ENCODE assay signal across 23 cellular contexts in genomic region chr2:195461010-195461409, GRCh38.
DNase-seq lines count a peak whose midpoint lies in the region; ATAC-seq lines count a peak whose summit lies in the region.
"Had no signal": no experiment of that assay in that cellular context is flagged by ENCODE, and none has a peak within 500 bp of the region (broad histone marks: within the 10 kb centered on the region; RNA-seq: fewer than 3 reads in every experiment).

No MANE protein-coding gene starts in this region.

- peak; percentile 51 for ATAC-seq in GM18511 (IDR thresholded peaks at IDR 0.05; ENCODE audit: unreplicated experiment)
- peak; percentile 39 for ATAC-seq in GM18868 (IDR thresholded peaks at IDR 0.05; ENCODE audit: unreplicated experiment)
- ATAC-seq in HG03571 (IDR thresholded peaks at IDR 0.05; ENCODE audit: unreplicated experiment) = no peak
- no peak for ATAC-seq in T-helper 17 cell
- no peak for ATAC-seq in GM21529 (IDR thresholded peaks at IDR 0.05; ENCODE audit: unreplicated experiment)
- ATAC-seq: A549 had no signal

- DNase-seq in NCI-H82 (lab: John Stamatoyannopoulos, UW) = peak; percentile 51
- no peak for DNase-seq in NCI-H82 treated with DMSO at 0.1 percent for 48 hours (lab: John Stamatoyannopoulos, UW; ENCODE audit: unreplicated experiment)
- DNase-seq in MV-4-11 (lab: John Stamatoyannopoulos, UW) = peak; percentile 5
- DNase-seq in T-helper 17 cell = no peak
- DNase-seq: 8988T; ACHN; AML-193; BE2C; CD4-positive, alpha-beta T cell; CD8-positive, alpha-beta memory T cell; DMS 273 treated with DMSO at 0.1 percent for 48 hours; DMS79; EL; GDM1; GOT3; HFFc6 had no signal

- no peak overlapping the region for H3K4me3 Mint-ChIP-seq in T-helper 17 cell
- H3K4me3 Mint-ChIP-seq: CD14-positive monocyte; CD4-positive, alpha-beta T cell; CD8-positive, alpha-beta memory T cell; HFFc6 had no signal

- H3K4me1 Mint-ChIP-seq in T-helper 17 cell = no peaks in the 10 kb centered on the region
- H3K4me1 Mint-ChIP-seq: CD14-positive monocyte had no signal

- no peaks in the 10 kb centered on the region for H3K36me3 Mint-ChIP-seq in T-helper 17 cell (ENCODE audit: low read depth)
- H3K36me3 Mint-ChIP-seq: CD14-positive monocyte had no signal

- H3K9me3 ChIP-seq in T-helper 17 cell (ENCODE audit: control insufficient read depth, low read length, poor library complexity, severe bottlenecking) = no peaks in the 10 kb centered on the region
- H3K9me3 ChIP-seq: BE2C, HAP-1 had no signal

- H3K27me3 Mint-ChIP-seq in T-helper 17 cell = no peaks in the 10 kb centered on the region
- H3K27me3 Mint-ChIP-seq: CD4-positive, alpha-beta T cell had no signal

- no peak overlapping the region for H3K27ac Mint-ChIP-seq in T-helper 17 cell
- H3K27ac Mint-ChIP-seq: CD14-positive monocyte; CD4-positive, alpha-beta T cell; CD8-positive, alpha-beta memory T cell; HFFc6 had no signal

Comparison
In these comparisons a context has a peak if more than half of its experiments do, and no peak if none do; other contexts are left out.
1. DNase-seq: peak in NCI-H82 (single experiment) and MV-4-11 (single experiment); none in NCI-H82 treated with DMSO at 0.1 percent for 48 hours (single experiment) and T-helper 17 cell (0 of 3).
2. ATAC-seq: peak in GM18511 (single experiment) and GM18868 (single experiment); none in HG03571 (single experiment), T-helper 17 cell (single experiment) and GM21529 (single experiment).